1 cellular context compared by ENCODE assay signal in the genomic region with DNA sequence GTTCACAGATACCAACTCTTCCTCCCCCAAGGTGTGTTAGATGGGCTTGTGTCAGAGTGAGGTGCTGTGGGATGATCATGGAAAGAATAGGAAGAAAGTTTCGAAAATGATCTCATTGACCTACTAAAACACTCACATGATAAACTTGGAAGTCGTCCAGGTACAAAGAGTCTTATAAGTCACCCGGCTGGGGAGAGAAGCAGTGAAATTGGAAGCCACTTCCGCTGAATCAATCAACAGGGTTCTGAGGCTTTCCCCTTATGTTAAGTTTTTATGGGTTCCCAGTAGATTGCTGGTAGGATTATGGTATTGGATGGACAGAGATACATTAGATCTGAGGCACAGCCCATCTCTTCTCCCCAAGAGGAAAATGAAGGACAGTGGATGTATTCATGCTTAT.
TF ChIP-seq lines count a peak whose summit lies in the region.

No MANE protein-coding gene starts in this region.

TF ChIP-seq in HEK293, 187 proteins besides CTCF, POLR2A, EP300 and RAD21 (continued from another document):
- TF ChIP-seq TSHZ1 (tag by site-specific recombination; IDR thresholded peaks at IDR 0.05; ENCODE audit: borderline replicate concordance): peak; percentile 84
- peak; percentile 25; the same call in 1 of the 2 replicates for TF ChIP-seq GLIS2 (tag by site-specific recombination; IDR thresholded peaks at IDR 0.05)
- peak; percentile 99 for TF ChIP-seq OSR2 (tag by site-specific recombination; IDR thresholded peaks at IDR 0.05)
- peak; percentile 51; the same call in 1 of the 2 replicates for TF ChIP-seq OVOL3 (tag by site-specific recombination; IDR thresholded peaks at IDR 0.05)
- TF ChIP-seq ZBTB17 (tag by site-specific recombination; IDR thresholded peaks at IDR 0.05): peak; percentile 47; the same call in 1 of the 2 replicates
- TF ChIP-seq, protein P1, sequence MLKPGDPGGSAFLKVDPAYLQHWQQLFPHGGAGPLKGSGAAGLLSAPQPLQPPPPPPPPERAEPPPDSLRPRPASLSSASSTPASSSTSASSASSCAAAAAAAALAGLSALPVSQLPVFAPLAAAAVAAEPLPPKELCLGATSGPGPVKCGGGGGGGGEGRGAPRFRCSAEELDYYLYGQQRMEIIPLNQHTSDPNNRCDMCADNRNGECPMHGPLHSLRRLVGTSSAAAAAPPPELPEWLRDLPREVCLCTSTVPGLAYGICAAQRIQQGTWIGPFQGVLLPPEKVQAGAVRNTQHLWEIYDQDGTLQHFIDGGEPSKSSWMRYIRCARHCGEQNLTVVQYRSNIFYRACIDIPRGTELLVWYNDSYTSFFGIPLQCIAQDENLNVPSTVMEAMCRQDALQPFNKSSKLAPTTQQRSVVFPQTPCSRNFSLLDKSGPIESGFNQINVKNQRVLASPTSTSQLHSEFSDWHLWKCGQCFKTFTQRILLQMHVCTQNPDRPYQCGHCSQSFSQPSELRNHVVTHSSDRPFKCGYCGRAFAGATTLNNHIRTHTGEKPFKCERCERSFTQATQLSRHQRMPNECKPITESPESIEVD (tag by site-specific recombination; IDR thresholded peaks at IDR 0.05): peak; percentile 89
- TF ChIP-seq, protein P2, sequence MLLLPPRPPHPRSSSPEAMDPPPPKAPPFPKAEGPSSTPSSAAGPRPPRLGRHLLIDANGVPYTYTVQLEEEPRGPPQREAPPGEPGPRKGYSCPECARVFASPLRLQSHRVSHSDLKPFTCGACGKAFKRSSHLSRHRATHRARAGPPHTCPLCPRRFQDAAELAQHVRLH (tag by site-specific recombination; IDR thresholded peaks at IDR 0.05): peak; percentile 65; the same call in 1 of the 2 replicates
- TF ChIP-seq SP7 (tag by site-specific recombination; IDR thresholded peaks at IDR 0.05): peak; percentile 91
- TF ChIP-seq, protein P3, sequence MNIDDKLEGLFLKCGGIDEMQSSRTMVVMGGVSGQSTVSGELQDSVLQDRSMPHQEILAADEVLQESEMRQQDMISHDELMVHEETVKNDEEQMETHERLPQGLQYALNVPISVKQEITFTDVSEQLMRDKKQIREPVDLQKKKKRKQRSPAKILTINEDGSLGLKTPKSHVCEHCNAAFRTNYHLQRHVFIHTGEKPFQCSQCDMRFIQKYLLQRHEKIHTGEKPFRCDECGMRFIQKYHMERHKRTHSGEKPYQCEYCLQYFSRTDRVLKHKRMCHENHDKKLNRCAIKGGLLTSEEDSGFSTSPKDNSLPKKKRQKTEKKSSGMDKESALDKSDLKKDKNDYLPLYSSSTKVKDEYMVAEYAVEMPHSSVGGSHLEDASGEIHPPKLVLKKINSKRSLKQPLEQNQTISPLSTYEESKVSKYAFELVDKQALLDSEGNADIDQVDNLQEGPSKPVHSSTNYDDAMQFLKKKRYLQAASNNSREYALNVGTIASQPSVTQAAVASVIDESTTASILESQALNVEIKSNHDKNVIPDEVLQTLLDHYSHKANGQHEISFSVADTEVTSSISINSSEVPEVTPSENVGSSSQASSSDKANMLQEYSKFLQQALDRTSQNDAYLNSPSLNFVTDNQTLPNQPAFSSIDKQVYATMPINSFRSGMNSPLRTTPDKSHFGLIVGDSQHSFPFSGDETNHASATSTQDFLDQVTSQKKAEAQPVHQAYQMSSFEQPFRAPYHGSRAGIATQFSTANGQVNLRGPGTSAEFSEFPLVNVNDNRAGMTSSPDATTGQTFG (tag by site-specific recombination; IDR thresholded peaks at IDR 0.05; ENCODE audit: borderline replicate concordance): no peak
- TF ChIP-seq REPIN1 (tag by site-specific recombination; IDR thresholded peaks at IDR 0.05; ENCODE audit: low read depth): no peak
- peak; percentile 43; the same call in 1 of the 2 replicates for TF ChIP-seq KLF17 (tag by site-specific recombination; IDR thresholded peaks at IDR 0.05)
- TF ChIP-seq ZNF274 (IDR thresholded peaks at IDR 0.05; ENCODE audit: low read length): no peak
- TF ChIP-seq ZNF274 (tag by site-specific recombination; IDR thresholded peaks at IDR 0.05; ENCODE audit: borderline replicate concordance): no peak
- peak; percentile 78; the same call in 1 of the 2 replicates for TF ChIP-seq BCL11A (tag by site-specific recombination; IDR thresholded peaks at IDR 0.05; ENCODE audit: low read depth)
- peak; percentile 61; the same call in 1 of the 2 replicates for TF ChIP-seq KLF10 (tag by site-specific recombination; IDR thresholded peaks at IDR 0.05)
- TF ChIP-seq ZNF239 (tag by site-specific recombination; IDR thresholded peaks at IDR 0.05): no peak
- TF ChIP-seq ZEB2 (tag by site-specific recombination; IDR thresholded peaks at IDR 0.05): peak; percentile 96
- peak; percentile 73 for TF ChIP-seq ZNF10 (tag by site-specific recombination; IDR thresholded peaks at IDR 0.05)
- TF ChIP-seq TCF7L2 (IDR thresholded peaks at IDR 0.05; ENCODE audit: borderline replicate concordance, low read depth, low read length): 0 out of 2 replicates have a peak, but pooled peaks have one; percentile 45
- no peak for TF ChIP-seq ZNF571 (tag by site-specific recombination; IDR thresholded peaks at IDR 0.05)
